8 cellular contexts compared by ENCODE assay signal in the genomic region with DNA sequence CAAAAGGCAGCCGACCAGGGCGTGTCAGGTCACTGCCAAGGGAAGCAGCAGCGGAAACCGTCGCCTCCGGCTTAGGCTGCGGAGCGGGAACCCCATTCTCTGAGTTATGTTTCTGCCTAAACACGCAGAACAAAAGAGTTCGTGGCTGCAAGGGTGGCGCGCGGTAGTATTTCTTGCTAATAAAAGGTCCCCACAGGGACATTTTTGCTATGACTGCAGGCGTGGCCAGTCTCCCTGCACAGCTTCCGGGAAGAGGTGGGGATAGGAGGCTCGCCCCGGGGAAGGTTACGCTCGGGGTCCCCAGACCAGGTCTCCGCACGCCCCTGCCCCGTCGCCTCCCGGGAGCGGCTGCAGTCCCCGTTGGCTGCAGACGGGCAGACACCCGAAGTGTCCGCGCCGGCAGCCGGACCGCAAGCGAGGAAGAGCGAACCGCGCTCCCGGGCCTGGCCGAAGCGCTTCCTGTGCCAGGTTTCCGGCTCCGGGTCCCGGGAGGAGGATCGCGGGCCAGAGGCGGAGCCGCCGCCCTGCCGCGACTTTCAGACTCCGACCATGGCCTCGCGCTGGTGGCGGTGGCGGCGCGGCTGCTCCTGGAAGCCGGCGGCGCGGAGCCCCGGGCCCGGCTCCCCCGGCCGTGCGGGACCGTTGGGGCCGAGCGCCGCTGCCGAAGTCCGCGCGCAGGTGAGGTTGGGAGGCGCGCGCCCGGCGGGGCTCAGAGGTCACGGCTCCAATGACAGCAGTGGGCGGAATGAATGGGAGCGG. TPM values are rescaled to one million over a fixed set of nuclear protein-coding genes. Genes with fewer than 3 reads are reported as not detected.
DNase-seq lines count a peak whose midpoint lies in the region; ATAC-seq and TF ChIP-seq lines count a peak whose summit lies in the region.

A gene with protein sequence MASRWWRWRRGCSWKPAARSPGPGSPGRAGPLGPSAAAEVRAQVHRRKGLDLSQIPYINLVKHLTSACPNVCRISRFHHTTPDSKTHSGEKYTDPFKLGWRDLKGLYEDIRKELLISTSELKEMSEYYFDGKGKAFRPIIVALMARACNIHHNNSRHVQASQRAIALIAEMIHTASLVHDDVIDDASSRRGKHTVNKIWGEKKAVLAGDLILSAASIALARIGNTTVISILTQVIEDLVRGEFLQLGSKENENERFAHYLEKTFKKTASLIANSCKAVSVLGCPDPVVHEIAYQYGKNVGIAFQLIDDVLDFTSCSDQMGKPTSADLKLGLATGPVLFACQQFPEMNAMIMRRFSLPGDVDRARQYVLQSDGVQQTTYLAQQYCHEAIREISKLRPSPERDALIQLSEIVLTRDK (plus strand): TSS at position 539 of the 759 bp plus-strand sequence. CDS start 11 bp downstream, at position 550.

- H3K27me3 Mint-ChIP-seq in activated naive CD8-positive, alpha-beta T cell treated with anti-CD3 and anti-CD28 coated beads, Interleukin-2, amount 10 ng/mL, durations not matched to agents 7 days and 5 days, result no peaks in the 10 kb centered on the region

- H3K4me3 ChIP-seq in SU-DHL-6 (ENCODE audit: insufficient read depth, low read length, poor library complexity, severe bottlenecking), result peak within 1 kb of the TSS; percentile 93
- peak within 1 kb of the TSS; percentile 83 for H3K4me3 ChIP-seq in cardiac muscle cell
- peak within 1 kb of the TSS; percentile 96 for H3K4me3 ChIP-seq in upper lobe of right lung

- no peaks in the 10 kb centered on the region; the same call in 1 of the 2 replicates for H4K20me1 ChIP-seq in SU-DHL-6 (ENCODE audit: low read depth, low read length)

- TF ChIP-seq CTCF in SU-DHL-6 (IDR thresholded peaks at IDR 0.05; ENCODE audit: insufficient read depth, low read length, poor library complexity, severe bottlenecking) (no peak), cardiac muscle cell (IDR thresholded peaks at IDR 0.05; ENCODE audit: low read depth, low read length) (no peak), upper lobe of right lung (IDR thresholded peaks at IDR 0.05) (no peak)

- H3K36me3 ChIP-seq in SU-DHL-6 (ENCODE audit: low read length) (0 out of 2 replicates have a peak, but pooled peaks cover 1% of the 10 kb centered on the region), cardiac muscle cell (no peaks in the 10 kb centered on the region), upper lobe of right lung (no peaks in the 10 kb centered on the region)

- H3K4me3 Mint-ChIP-seq in activated naive CD8-positive, alpha-beta T cell treated with anti-CD3 and anti-CD28 coated beads, Interleukin-2, amount 10 ng/mL, durations not matched to agents 7 days and 5 days, result peak within 1 kb of the TSS; percentile 99

- H3K27ac ChIP-seq in SU-DHL-6 (ENCODE audit: low read depth, low read length) (peak within 1 kb of the TSS; percentile 75), cardiac muscle cell (peak within 1 kb of the TSS; percentile 88), upper lobe of right lung (peak within 1 kb of the TSS; percentile 97)

- peaks cover 19% of the 10 kb centered on the region for H3K36me3 Mint-ChIP-seq in activated naive CD8-positive, alpha-beta T cell treated with anti-CD3 and anti-CD28 coated beads, Interleukin-2, amount 10 ng/mL, durations not matched to agents 7 days and 5 days

- no peaks in the 10 kb centered on the region for H3K9me2 ChIP-seq in SU-DHL-6 (replicated peaks; ENCODE audit: insufficient read depth, low read length)

- H3K9me3 ChIP-seq in SU-DHL-6 (ENCODE audit: insufficient read depth, low read length), result no peaks in the 10 kb centered on the region
- no peaks in the 10 kb centered on the region for H3K9me3 ChIP-seq in cardiac muscle cell (ENCODE audit: low read depth)
- no peaks in the 10 kb centered on the region for H3K9me3 ChIP-seq in upper lobe of right lung

- H3K9ac ChIP-seq in SU-DHL-6 (ENCODE audit: low read length), result peak within 1 kb of the TSS; percentile 97

- H3K4me2 ChIP-seq in SU-DHL-6 (ENCODE audit: low read depth, low read length, poor library complexity, severe bottlenecking), result peak within 1 kb of the TSS; percentile 99

- H3K9me3 Mint-ChIP-seq in activated naive CD8-positive, alpha-beta T cell treated with anti-CD3 and anti-CD28 coated beads, Interleukin-2, amount 10 ng/mL, durations not matched to agents 7 days and 5 days, result no peaks in the 10 kb centered on the region

- ATAC-seq in GM21825 (IDR thresholded peaks at IDR 0.05; ENCODE audit: unreplicated experiment) (peak; percentile 80), upper lobe of right lung (peak; percentile 96)
- ATAC-seq in activated naive CD8-positive, alpha-beta T cell treated with anti-CD3 and anti-CD28 coated beads, Interleukin-2, amount 10 ng/mL, durations not matched to agents 7 days and 5 days (ENCODE audit: low read depth), result peak; percentile 82

- intact Hi-C loops in upper lobe of right lung (cut with DNase I), result no loop called here

- 0 out of 2 replicates have a peak, but pooled peaks cover 5% of the 10 kb centered on the region for H3F3A ChIP-seq in SU-DHL-6 (ENCODE audit: insufficient read depth)

- H3K79me2 ChIP-seq in SU-DHL-6 (ENCODE audit: insufficient read depth, low read length), result peaks cover 48% of the 10 kb centered on the region

- H3K27me3 ChIP-seq in SU-DHL-6 (ENCODE audit: low read length) (no peaks in the 10 kb centered on the region), cardiac muscle cell (peaks cover 16% of the 10 kb centered on the region), upper lobe of right lung (peaks cover 10% of the 10 kb centered on the region)

- peak; percentile 65 for DNase-seq in GDM1 (lab: John Stamatoyannopoulos, UW)
- peak; percentile 88 to 89 for DNase-seq in Kasumi-1 (lab: John Stamatoyannopoulos, UW)
- DNase-seq in activated naive CD8-positive, alpha-beta T cell treated with anti-CD3 and anti-CD28 coated beads, Interleukin-2, amount 10 ng/mL, durations not matched to agents 7 days and 5 days, result peak; percentile 82
- peak; percentile 74 to 82 for DNase-seq in cardiac muscle cell (ENCODE audit: low read depth in 1 of 2, low spot score in 1 of 2)
- DNase-seq in pons (ENCODE audit: low spot score), result peak; percentile 73
- DNase-seq in upper lobe of right lung, result peak; percentile 90

- peaks cover 4% of the 10 kb centered on the region for H3K4me1 ChIP-seq in cardiac muscle cell (ENCODE audit: low read depth)
- peaks cover 14% of the 10 kb centered on the region for H3K4me1 ChIP-seq in upper lobe of right lung

- H3K27ac Mint-ChIP-seq in activated naive CD8-positive, alpha-beta T cell treated with anti-CD3 and anti-CD28 coated beads, Interleukin-2, amount 10 ng/mL, durations not matched to agents 7 days and 5 days, result peak within 1 kb of the TSS; percentile 95

- H3K4me1 Mint-ChIP-seq in activated naive CD8-positive, alpha-beta T cell treated with anti-CD3 and anti-CD28 coated beads, Interleukin-2, amount 10 ng/mL, durations not matched to agents 7 days and 5 days, result peaks cover 29% of the 10 kb centered on the region

- POLR2A ChIA-PET in activated naive CD8-positive, alpha-beta T cell treated with anti-CD3 and anti-CD28 coated beads, Interleukin-2, amount 10 ng/mL, durations not matched to agents 7 days and 5 days (lab: Charles Lee), result interaction anchor here (0.6 to 1.5 kb wide), 10 partner anchors 9 to 807 kb away, joined by 3 to 8 read pairs (median 3); a partner anchor contains a TSS

- peak within 1 kb of the TSS; percentile 80 for H2AFZ ChIP-seq in SU-DHL-6 (ENCODE audit: low read depth, low read length, severe bottlenecking)

RNA-seq across cellular contexts. Expression of the gene that starts here (rescaled TPM):
- 10 to 100 TPM; 10.7 to 12.0 TPM for total RNA-seq in activated naive CD8-positive, alpha-beta T cell treated with anti-CD3 and anti-CD28 coated beads, Interleukin-2, amount 10 ng/mL, durations not matched to agents 7 days and 5 days
- 3.7 and 7.6 TPM in 2 replicates for total RNA-seq in cardiac muscle cell
- 7.5 and 10.5 TPM in 2 replicates for polyA plus RNA-seq in cardiac muscle cell
- 6.2 TPM for total RNA-seq in upper lobe of right lung

Comparison
In these comparisons a context has a peak if more than half of its experiments do, and no peak if none do; other contexts are left out.
1. Peak in every context shown above with its lines: DNase-seq, ATAC-seq, H3K4me3 ChIP-seq and H3K27ac ChIP-seq.